Comparison of ENCODE assay signal across 1 cellular context in the genomic region with DNA sequence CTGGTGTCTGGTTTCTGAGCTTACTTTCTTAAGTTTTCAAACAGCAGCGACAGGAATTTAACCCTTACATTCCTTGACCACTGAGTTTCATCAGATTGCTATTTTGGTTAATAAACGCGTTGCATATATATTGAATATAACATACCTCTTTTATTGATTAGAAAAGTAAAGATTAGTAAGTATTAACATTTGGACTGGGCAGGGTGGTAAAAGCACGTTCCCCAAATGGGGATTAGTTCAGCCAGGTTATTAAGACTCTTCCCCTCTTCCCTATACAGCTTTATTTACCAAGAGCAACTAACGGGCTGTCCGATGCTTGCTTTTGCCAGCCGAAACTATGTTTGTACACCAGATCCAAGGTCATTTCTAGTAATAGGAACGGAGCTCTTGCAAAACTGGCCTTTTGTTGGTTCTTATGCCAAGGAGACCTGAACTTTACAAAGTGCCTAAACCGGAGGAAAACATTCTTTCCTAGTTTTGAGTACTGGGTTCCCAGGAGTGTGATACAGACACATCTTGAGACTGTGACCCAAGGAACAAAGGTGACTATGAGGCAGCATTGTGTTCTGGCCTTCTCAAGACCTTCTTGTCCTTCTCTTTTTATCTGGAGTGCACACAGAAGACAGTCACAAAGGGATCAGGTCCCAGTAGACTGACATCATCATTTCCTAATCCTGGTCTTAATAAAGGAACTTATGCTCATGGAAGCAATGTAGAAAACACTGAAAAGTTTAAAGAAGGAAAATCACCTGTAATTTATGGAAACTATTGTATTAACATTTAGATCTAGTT.
TF ChIP-seq lines count a peak whose summit lies in the region.

No MANE protein-coding gene starts in this region.

TF ChIP-seq in HepG2, 621 proteins besides CTCF, POLR2A, EP300 and RAD21 (continued from another document and continues in another):
- TF ChIP-seq CEBPB (IDR thresholded peaks at IDR 0.05; ENCODE audit: borderline replicate concordance, low read depth, low read length) (peak; percentile 92), IKZF1 (IDR thresholded peaks at IDR 0.05) (no peak), ZNF772 (CRISPR knock-in tag; IDR thresholded peaks at IDR 0.05) (peak; percentile 50; the same call in 1 of the 2 replicates), ZNF790 (CRISPR knock-in tag; IDR thresholded peaks at IDR 0.05; ENCODE audit: borderline replicate concordance) (no peak), ZNF782 (CRISPR knock-in tag; IDR thresholded peaks at IDR 0.05; ENCODE audit: borderline replicate concordance) (no peak), SMARCC2 (IDR thresholded peaks at IDR 0.05) (no peak), FOXP1 (IDR thresholded peaks at IDR 0.05) (0 out of 2 replicates have a peak, but pooled peaks have one; percentile 19), FOXP1 (CRISPR knock-in tag; IDR thresholded peaks at IDR 0.05) (peak; percentile 90), ZNF75D (CRISPR knock-in tag; IDR thresholded peaks at IDR 0.05; ENCODE audit: borderline replicate concordance) (no peak), GLI4 (CRISPR knock-in tag; IDR thresholded peaks at IDR 0.05; ENCODE audit: borderline replicate concordance) (no peak), SMAD1 (CRISPR knock-in tag; IDR thresholded peaks at IDR 0.05; ENCODE audit: borderline replicate concordance, low read depth) (no peak), AGO1 (IDR thresholded peaks at IDR 0.05; ENCODE audit: low read depth, low read length, poor library complexity, severe bottlenecking) (no peak), RFX1 (IDR thresholded peaks at IDR 0.05) (no peak), EED (CRISPR knock-in tag; IDR thresholded peaks at IDR 0.05) (no peak), RNF219 (CRISPR knock-in tag; IDR thresholded peaks at IDR 0.05) (0 out of 2 replicates have a peak, but pooled peaks have one; percentile 48), CHD4 (IDR thresholded peaks at IDR 0.05; ENCODE audit: borderline replicate concordance, low read length) (peak; percentile 48; the same call in 1 of the 2 replicates), ZSCAN9 (CRISPR knock-in tag; IDR thresholded peaks at IDR 0.05; ENCODE audit: borderline replicate concordance) (peak; percentile 58; the same call in 1 of the 2 replicates), ZKSCAN5 (CRISPR knock-in tag; IDR thresholded peaks at IDR 0.05) (no peak), RXRA (CRISPR knock-in tag; IDR thresholded peaks at IDR 0.05) (peak; percentile 35; the same call in 1 of the 2 replicates), NKX3-1 (CRISPR knock-in tag; IDR thresholded peaks at IDR 0.05) (no peak), ZMYM2 (CRISPR knock-in tag; IDR thresholded peaks at IDR 0.05) (no peak), ZNF142 (CRISPR knock-in tag; IDR thresholded peaks at IDR 0.05) (no peak), ZNF629 (CRISPR knock-in tag; conservative IDR thresholded peaks at IDR 0.05) (no peak; the same call in 1 of the 2 replicates), PCBP2 (optimal IDR thresholded peaks at IDR 0.05; ENCODE audit: low read depth, low read length, poor library complexity, severe bottlenecking) (no peak), ELF1 (CRISPR knock-in tag; IDR thresholded peaks at IDR 0.05) (peak; percentile 54; the same call in 1 of the 2 replicates)
- TF ChIP-seq, protein P1, sequence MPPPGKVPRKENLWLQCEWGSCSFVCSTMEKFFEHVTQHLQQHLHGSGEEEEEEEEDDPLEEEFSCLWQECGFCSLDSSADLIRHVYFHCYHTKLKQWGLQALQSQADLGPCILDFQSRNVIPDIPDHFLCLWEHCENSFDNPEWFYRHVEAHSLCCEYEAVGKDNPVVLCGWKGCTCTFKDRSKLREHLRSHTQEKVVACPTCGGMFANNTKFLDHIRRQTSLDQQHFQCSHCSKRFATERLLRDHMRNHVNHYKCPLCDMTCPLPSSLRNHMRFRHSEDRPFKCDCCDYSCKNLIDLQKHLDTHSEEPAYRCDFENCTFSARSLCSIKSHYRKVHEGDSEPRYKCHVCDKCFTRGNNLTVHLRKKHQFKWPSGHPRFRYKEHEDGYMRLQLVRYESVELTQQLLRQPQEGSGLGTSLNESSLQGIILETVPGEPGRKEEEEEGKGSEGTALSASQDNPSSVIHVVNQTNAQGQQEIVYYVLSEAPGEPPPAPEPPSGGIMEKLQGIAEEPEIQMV (CRISPR knock-in tag; IDR thresholded peaks at IDR 0.05; ENCODE audit: low read depth) = no peak
- TF ChIP-seq, protein P2, sequence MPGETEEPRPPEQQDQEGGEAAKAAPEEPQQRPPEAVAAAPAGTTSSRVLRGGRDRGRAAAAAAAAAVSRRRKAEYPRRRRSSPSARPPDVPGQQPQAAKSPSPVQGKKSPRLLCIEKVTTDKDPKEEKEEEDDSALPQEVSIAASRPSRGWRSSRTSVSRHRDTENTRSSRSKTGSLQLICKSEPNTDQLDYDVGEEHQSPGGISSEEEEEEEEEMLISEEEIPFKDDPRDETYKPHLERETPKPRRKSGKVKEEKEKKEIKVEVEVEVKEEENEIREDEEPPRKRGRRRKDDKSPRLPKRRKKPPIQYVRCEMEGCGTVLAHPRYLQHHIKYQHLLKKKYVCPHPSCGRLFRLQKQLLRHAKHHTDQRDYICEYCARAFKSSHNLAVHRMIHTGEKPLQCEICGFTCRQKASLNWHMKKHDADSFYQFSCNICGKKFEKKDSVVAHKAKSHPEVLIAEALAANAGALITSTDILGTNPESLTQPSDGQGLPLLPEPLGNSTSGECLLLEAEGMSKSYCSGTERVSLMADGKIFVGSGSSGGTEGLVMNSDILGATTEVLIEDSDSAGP (CRISPR knock-in tag; IDR thresholded peaks at IDR 0.05; ENCODE audit: borderline replicate concordance) = no peak
- TF ChIP-seq, protein P3, sequence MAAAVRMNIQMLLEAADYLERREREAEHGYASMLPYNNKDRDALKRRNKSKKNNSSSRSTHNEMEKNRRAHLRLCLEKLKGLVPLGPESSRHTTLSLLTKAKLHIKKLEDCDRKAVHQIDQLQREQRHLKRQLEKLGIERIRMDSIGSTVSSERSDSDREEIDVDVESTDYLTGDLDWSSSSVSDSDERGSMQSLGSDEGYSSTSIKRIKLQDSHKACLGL (CRISPR knock-in tag; IDR thresholded peaks at IDR 0.05) = no peak
- TF ChIP-seq, protein P4, sequence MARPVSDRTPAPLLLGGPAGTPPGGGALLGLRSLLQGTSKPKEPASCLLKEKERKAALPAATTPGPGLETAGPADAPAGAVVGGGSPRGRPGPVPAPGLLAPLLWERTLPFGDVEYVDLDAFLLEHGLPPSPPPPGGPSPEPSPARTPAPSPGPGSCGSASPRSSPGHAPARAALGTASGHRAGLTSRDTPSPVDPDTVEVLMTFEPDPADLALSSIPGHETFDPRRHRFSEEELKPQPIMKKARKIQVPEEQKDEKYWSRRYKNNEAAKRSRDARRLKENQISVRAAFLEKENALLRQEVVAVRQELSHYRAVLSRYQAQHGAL (CRISPR knock-in tag; IDR thresholded peaks at IDR 0.05; ENCODE audit: not compliant biosample characterization) = no peak
- TF ChIP-seq, protein P5, sequence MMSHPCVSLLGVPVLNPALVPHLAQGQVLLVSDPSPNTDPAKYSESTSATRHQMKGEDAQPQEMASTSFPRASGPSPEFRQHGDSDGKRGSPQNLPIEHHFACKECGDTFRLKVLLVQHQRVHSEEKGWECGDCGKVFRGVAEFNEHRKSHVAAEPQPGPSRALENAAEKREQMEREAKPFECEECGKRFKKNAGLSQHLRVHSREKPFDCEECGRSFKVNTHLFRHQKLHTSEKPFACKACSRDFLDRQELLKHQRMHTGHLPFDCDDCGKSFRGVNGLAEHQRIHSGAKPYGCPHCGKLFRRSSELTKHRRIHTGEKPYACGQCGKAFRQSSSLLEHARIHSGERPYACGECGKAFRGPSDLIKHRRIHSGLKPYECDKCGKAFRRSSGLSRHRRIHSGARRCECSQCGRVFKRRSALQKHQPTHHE (CRISPR knock-in tag; IDR thresholded peaks at IDR 0.05; ENCODE audit: borderline replicate concordance) = no peak
- TF ChIP-seq, protein P6, sequence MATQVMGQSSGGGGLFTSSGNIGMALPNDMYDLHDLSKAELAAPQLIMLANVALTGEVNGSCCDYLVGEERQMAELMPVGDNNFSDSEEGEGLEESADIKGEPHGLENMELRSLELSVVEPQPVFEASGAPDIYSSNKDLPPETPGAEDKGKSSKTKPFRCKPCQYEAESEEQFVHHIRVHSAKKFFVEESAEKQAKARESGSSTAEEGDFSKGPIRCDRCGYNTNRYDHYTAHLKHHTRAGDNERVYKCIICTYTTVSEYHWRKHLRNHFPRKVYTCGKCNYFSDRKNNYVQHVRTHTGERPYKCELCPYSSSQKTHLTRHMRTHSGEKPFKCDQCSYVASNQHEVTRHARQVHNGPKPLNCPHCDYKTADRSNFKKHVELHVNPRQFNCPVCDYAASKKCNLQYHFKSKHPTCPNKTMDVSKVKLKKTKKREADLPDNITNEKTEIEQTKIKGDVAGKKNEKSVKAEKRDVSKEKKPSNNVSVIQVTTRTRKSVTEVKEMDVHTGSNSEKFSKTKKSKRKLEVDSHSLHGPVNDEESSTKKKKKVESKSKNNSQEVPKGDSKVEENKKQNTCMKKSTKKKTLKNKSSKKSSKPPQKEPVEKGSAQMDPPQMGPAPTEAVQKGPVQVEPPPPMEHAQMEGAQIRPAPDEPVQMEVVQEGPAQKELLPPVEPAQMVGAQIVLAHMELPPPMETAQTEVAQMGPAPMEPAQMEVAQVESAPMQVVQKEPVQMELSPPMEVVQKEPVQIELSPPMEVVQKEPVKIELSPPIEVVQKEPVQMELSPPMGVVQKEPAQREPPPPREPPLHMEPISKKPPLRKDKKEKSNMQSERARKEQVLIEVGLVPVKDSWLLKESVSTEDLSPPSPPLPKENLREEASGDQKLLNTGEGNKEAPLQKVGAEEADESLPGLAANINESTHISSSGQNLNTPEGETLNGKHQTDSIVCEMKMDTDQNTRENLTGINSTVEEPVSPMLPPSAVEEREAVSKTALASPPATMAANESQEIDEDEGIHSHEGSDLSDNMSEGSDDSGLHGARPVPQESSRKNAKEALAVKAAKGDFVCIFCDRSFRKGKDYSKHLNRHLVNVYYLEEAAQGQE (IDR thresholded peaks at IDR 0.05; ENCODE audit: borderline replicate concordance in 1 of 2, low read depth in 1 of 2, low read length in 2 of 2) = no peak
